Comparison of ENCODE assay signal across 19 cellular contexts in the genomic region with DNA sequence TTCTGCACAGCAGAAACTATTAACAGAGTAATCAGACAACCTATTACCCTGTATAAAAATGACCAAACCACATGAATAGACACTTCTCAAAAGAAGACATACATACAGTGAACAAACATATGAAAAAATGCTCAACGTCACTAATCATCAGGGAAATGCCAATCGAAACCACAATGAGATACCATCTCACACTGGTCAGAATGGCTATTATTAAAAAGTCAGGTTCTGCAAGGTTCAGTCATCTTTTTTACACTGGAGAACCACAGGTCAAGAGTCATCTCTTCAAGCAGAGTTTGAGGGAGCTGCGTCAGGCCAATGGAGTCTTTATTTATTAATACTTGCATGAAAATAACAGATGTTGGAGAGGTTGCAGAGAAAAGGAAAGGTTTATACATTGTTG.
"Had no signal": no experiment of that assay in that cellular context is flagged by ENCODE, and none has a peak within 500 bp of the region (broad histone marks: within the 10 kb centered on the region; RNA-seq: fewer than 3 reads in every experiment).

No MANE protein-coding gene starts in this region.

- H3K9me3 ChIP-seq: gastrocnemius medialis, thyroid gland had no signal

- H3K27me3 ChIP-seq: adrenal gland, gastrocnemius medialis, thyroid gland had no signal

- H3K36me3 ChIP-seq: adrenal gland, gastrocnemius medialis, thyroid gland had no signal

- H3K4me1 ChIP-seq: adrenal gland, gastrocnemius medialis, thyroid gland had no signal

- H3K9me3 Mint-ChIP-seq: endodermal cell had no signal

- FAIRE-seq: colon had no signal

- DNase-seq: activated CD4-positive, alpha-beta T cell treated with anti-CD3 and anti-CD28 coated beads, Interleukin-2, amount 50 U/mL, for 1 hour; activated CD8-positive, alpha-beta memory T cell treated with anti-CD3 and anti-CD28 coated beads for 24 hours; activated gamma-delta T cell treated with Interleukin-2 at 50 U/mL for 16 hours; activated T-cell treated with anti-CD3 and anti-CD28 coated beads, Interleukin-2, amount 50 U/mL, for 72 hours; adrenal gland; caudate nucleus; endodermal cell; gastrocnemius medialis; head of caudate nucleus; left ventricle myocardium superior; occipital lobe; posterior cingulate gyrus; retina; stimulated activated naive CD4-positive, alpha-beta T cell; T-helper 9 cell; thyroid gland had no signal

- ATAC-seq: activated naive CD4-positive, alpha-beta T cell treated with anti-CD3 and anti-CD28 coated beads, Interleukin-2, amount 50 U/mL, for 72 hours; activated T-cell treated with anti-CD3 and anti-CD28 coated beads, Interleukin-2, amount 50 U/mL, for 72 hours; gastrocnemius medialis; left ventricle myocardium superior had no signal

- H3K4me3 Mint-ChIP-seq: activated T-cell treated with anti-CD3 and anti-CD28 coated beads, Interleukin-2, amount 50 U/mL, for 72 hours; endodermal cell; memory B cell had no signal

- H3K4me1 Mint-ChIP-seq: memory B cell had no signal

- H3K36me3 Mint-ChIP-seq: memory B cell had no signal

- H3K27ac Mint-ChIP-seq: activated naive CD4-positive, alpha-beta T cell treated with anti-CD3 and anti-CD28 coated beads, Interleukin-2, amount 50 U/mL, for 72 hours; activated T-cell treated with anti-CD3 and anti-CD28 coated beads, Interleukin-2, amount 50 U/mL, for 72 hours; endodermal cell; memory B cell had no signal

- H3K27ac ChIP-seq: adrenal gland, gastrocnemius medialis, thyroid gland had no signal

- H3K4me3 ChIP-seq: adrenal gland, gastrocnemius medialis, thyroid gland had no signal
